ENCODE assay signal across 23 cellular contexts in genomic region chr4:47373729-47374128, GRCh38.
"Had no signal": no experiment of that assay in that cellular context is flagged by ENCODE, and none has a peak within 500 bp of the region (broad histone marks: within the 10 kb centered on the region; RNA-seq: fewer than 3 reads in every experiment).

No MANE protein-coding gene starts in this region.

- H3K4me1 Mint-ChIP-seq: activated CD4-positive, alpha-beta memory T cell treated with anti-CD3 and anti-CD28 coated beads, Interleukin-2, amount 10 ng/mL, durations not matched to agents 7 days and 5 days; activated naive CD4-positive, alpha-beta T cell treated with anti-CD3 and anti-CD28 coated beads, Interleukin-2, amount 10 ng/mL, durations not matched to agents 7 days and 5 days; activated naive CD8-positive, alpha-beta T cell treated with anti-CD3 and anti-CD28 coated beads for 36 hours; activated T-helper 17 cell treated with anti-CD3 and anti-CD28 coated beads, Interleukin-2, amount 50 U/mL, for 72 hours; T-helper 17 cell had no signal

- H3K4me3 ChIP-seq: SJSA1 had no signal

- H3K27ac ChIP-seq: KMS-11, SJSA1, VCaP had no signal

- H3K27me3 ChIP-seq: SJSA1 had no signal

- H3K27ac Mint-ChIP-seq: activated CD4-positive, alpha-beta memory T cell treated with anti-CD3 and anti-CD28 coated beads, Interleukin-2, amount 10 ng/mL, durations not matched to agents 7 days and 5 days; activated naive CD4-positive, alpha-beta T cell treated with anti-CD3 and anti-CD28 coated beads, Interleukin-2, amount 10 ng/mL, durations not matched to agents 7 days and 5 days; activated naive CD8-positive, alpha-beta T cell treated with anti-CD3 and anti-CD28 coated beads for 36 hours; activated T-helper 17 cell treated with anti-CD3 and anti-CD28 coated beads, Interleukin-2, amount 50 U/mL, for 72 hours; T-helper 17 cell had no signal

- ATAC-seq: activated T-helper 17 cell treated with anti-CD3 and anti-CD28 coated beads, Interleukin-2, amount 50 U/mL, for 72 hours; T-helper 17 cell had no signal

- H3K4me1 ChIP-seq: SJSA1 had no signal

- H3K27me3 Mint-ChIP-seq: activated naive CD4-positive, alpha-beta T cell treated with anti-CD3 and anti-CD28 coated beads, Interleukin-2, amount 10 ng/mL, durations not matched to agents 7 days and 5 days had no signal

- H3K36me3 ChIP-seq: SJSA1 had no signal

- H3K9me3 ChIP-seq: SJSA1 had no signal

- DNase-seq: activated CD4-positive, alpha-beta memory T cell treated with anti-CD3 and anti-CD28 coated beads, Interleukin-2, amount 10 ng/mL, durations not matched to agents 7 days and 5 days; activated CD4-positive, alpha-beta T cell treated with anti-CD3 and anti-CD28 coated beads, Interleukin-2, amount 50 U/mL, for 1 hour; activated CD4-positive, CD25-positive, alpha-beta regulatory T cell; activated gamma-delta T cell treated with Interleukin-2 at 50 U/mL for 16 hours; activated naive CD4-positive, alpha-beta T cell treated with anti-CD3 and anti-CD28 coated beads, Interleukin-2, amount 10 ng/mL, durations not matched to agents 7 days and 5 days; activated naive CD8-positive, alpha-beta T cell treated with anti-CD3 and anti-CD28 coated beads for 36 hours; activated T-cell treated with anti-CD3 and anti-CD28 coated beads for 4 hours; activated T-cell treated with anti-CD3 and anti-CD28 coated beads, Interleukin-2, amount 50 U/mL, for 48 hours; central memory CD4-positive, alpha-beta T cell; NCI-H1092 treated with DMSO at 0.1 percent for 48 hours; NCI-H1436; NCI-H1694 treated with DMSO at 0.1 percent for 48 hours; NCI-H2029 treated with DMSO at 0.1 percent for 48 hours; NCI-H510A treated with DMSO at 0.1 percent for 48 hours; NCI-H69; NK-92 treated with Interleukin-12 subunit alpha and Interleukin-12 subunit beta, amount 100 ng/mL, for 24 hours; SHP77; T-helper 17 cell; T-helper 9 cell had no signal

- H3K4me3 Mint-ChIP-seq: activated CD4-positive, alpha-beta memory T cell treated with anti-CD3 and anti-CD28 coated beads, Interleukin-2, amount 10 ng/mL, durations not matched to agents 7 days and 5 days; activated naive CD4-positive, alpha-beta T cell treated with anti-CD3 and anti-CD28 coated beads, Interleukin-2, amount 10 ng/mL, durations not matched to agents 7 days and 5 days; activated naive CD8-positive, alpha-beta T cell treated with anti-CD3 and anti-CD28 coated beads for 36 hours; activated T-helper 17 cell treated with anti-CD3 and anti-CD28 coated beads, Interleukin-2, amount 50 U/mL, for 72 hours; T-helper 17 cell had no signal

- H3K36me3 Mint-ChIP-seq: activated naive CD4-positive, alpha-beta T cell treated with anti-CD3 and anti-CD28 coated beads, Interleukin-2, amount 10 ng/mL, durations not matched to agents 7 days and 5 days; activated naive CD8-positive, alpha-beta T cell treated with anti-CD3 and anti-CD28 coated beads for 36 hours had no signal

- H3K9me3 Mint-ChIP-seq: activated CD4-positive, alpha-beta memory T cell treated with anti-CD3 and anti-CD28 coated beads, Interleukin-2, amount 10 ng/mL, durations not matched to agents 7 days and 5 days; activated naive CD4-positive, alpha-beta T cell treated with anti-CD3 and anti-CD28 coated beads, Interleukin-2, amount 10 ng/mL, durations not matched to agents 7 days and 5 days; activated naive CD8-positive, alpha-beta T cell treated with anti-CD3 and anti-CD28 coated beads for 36 hours; activated T-helper 17 cell treated with anti-CD3 and anti-CD28 coated beads, Interleukin-2, amount 50 U/mL, for 72 hours had no signal
